2 cellular contexts compared by ENCODE assay signal in the genomic region with DNA sequence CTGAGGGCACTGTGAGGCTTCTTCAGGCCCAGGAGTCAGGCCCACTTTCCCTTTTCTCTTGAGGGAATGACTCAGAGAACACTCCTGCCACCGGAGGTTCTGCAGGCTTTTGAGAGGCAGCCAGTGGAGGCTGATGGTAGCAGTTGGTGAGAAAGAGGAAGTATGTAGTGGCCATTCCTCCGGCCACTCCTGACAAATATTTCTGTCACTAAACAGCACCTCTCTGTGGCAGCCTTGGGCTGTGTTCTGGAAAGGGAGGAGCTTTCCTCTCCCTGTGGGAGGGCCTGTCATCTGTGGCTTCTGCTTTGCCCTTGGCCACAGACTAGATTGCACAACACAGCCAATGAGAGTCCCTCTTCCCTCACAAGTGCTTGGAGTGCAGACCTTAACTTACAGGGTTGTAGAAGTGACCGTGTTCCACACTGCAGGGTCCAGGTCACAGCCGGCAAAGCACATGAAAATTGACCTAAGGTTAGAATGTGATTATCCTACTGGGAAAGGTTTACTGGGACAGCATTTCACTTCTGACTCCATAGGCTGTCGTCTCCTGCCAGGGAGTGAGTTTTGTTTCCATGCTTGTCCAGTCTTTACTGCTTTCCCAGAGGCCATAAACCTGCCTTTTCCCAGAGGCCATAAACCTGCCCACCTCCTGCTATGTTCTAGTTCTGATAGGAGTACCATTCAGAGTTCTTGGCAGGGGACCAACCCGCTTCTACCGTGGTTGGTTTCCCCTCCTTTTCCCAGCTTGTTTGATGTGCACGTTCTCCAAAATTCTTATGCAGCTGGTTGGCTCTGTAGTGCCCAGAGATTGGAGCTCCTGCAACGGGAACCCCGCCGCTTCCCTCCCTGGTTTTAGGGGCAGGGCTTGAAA.
A peak's percentile ranks its signal among the peaks of the same experiment; 100 is the strongest.
TF ChIP-seq lines count a peak whose summit lies in the region.

No MANE protein-coding gene starts in this region.

TF ChIP-seq in HEK293T, 16 proteins besides CTCF, POLR2A, EP300 and RAD21:
- TF ChIP-seq TARDBP (IDR thresholded peaks at IDR 0.05) (no peak), FOXA1 (IDR thresholded peaks at IDR 0.05) (no peak), FOXK2 (IDR thresholded peaks at IDR 0.05) (no peak), LEF1 (IDR thresholded peaks at IDR 0.05; ENCODE audit: borderline replicate concordance) (no peak), CTBP1 (IDR thresholded peaks at IDR 0.05; ENCODE audit: borderline replicate concordance) (no peak)
- TF ChIP-seq, protein P1, sequence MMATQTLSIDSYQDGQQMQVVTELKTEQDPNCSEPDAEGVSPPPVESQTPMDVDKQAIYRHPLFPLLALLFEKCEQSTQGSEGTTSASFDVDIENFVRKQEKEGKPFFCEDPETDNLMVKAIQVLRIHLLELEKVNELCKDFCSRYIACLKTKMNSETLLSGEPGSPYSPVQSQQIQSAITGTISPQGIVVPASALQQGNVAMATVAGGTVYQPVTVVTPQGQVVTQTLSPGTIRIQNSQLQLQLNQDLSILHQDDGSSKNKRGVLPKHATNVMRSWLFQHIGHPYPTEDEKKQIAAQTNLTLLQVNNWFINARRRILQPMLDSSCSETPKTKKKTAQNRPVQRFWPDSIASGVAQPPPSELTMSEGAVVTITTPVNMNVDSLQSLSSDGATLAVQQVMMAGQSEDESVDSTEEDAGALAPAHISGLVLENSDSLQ (IDR thresholded peaks at IDR 0.05) = peak; percentile 24; the same call in 1 of the 2 replicates

TF ChIP-seq in HepG2, 621 proteins besides CTCF, POLR2A, EP300 and RAD21 (continues in another document):
- TF ChIP-seq MTA1 (CRISPR knock-in tag; IDR thresholded peaks at IDR 0.05; ENCODE audit: borderline replicate concordance) (no peak), ESRRA (CRISPR knock-in tag; IDR thresholded peaks at IDR 0.05; ENCODE audit: low read depth) (peak; percentile 89), ZNF546 (CRISPR knock-in tag; conservative IDR thresholded peaks at IDR 0.05) (no peak), ZNF749 (CRISPR knock-in tag; IDR thresholded peaks at IDR 0.05; ENCODE audit: borderline replicate concordance) (no peak), REXO4 (CRISPR knock-in tag; IDR thresholded peaks at IDR 0.05; ENCODE audit: borderline replicate concordance) (no peak), ZMAT3 (CRISPR knock-in tag; conservative IDR thresholded peaks at IDR 0.05) (no peak), SNRNP70 (IDR thresholded peaks at IDR 0.05; ENCODE audit: low read depth, low read length) (no peak), ZNF792 (CRISPR knock-in tag; IDR thresholded peaks at IDR 0.05) (peak; percentile 64; the same call in 1 of the 2 replicates), HNRNPK (IDR thresholded peaks at IDR 0.05; ENCODE audit: low read depth, low read length, poor library complexity, severe bottlenecking) (no peak), ZNF713 (CRISPR knock-in tag; IDR thresholded peaks at IDR 0.05) (no peak), ATF7-NPFF (CRISPR knock-in tag; IDR thresholded peaks at IDR 0.05; ENCODE audit: low read depth) (no peak), PITX1 (CRISPR knock-in tag; IDR thresholded peaks at IDR 0.05) (peak; percentile 55), STAT5B (CRISPR knock-in tag; IDR thresholded peaks at IDR 0.05) (no peak), CCDC6 (CRISPR knock-in tag; IDR thresholded peaks at IDR 0.05) (peak; percentile 24; the same call in 1 of the 2 replicates), ZNF292 (CRISPR knock-in tag; IDR thresholded peaks at IDR 0.05; ENCODE audit: borderline replicate concordance, low read depth) (peak; percentile 68; the same call in 1 of the 2 replicates), CEBPG (CRISPR knock-in tag; IDR thresholded peaks at IDR 0.05) (peak; percentile 100), FOXO1 (CRISPR knock-in tag; IDR thresholded peaks at IDR 0.05) (0 out of 2 replicates have a peak, but pooled peaks have one; percentile 74), AHR (CRISPR knock-in tag; IDR thresholded peaks at IDR 0.05) (no peak), BCL6 (CRISPR knock-in tag; IDR thresholded peaks at IDR 0.05) (peak; percentile 70), ZNF777 (CRISPR knock-in tag; IDR thresholded peaks at IDR 0.05) (peak; percentile 24; the same call in 1 of the 2 replicates), ISL2 (CRISPR knock-in tag; IDR thresholded peaks at IDR 0.05) (peak; percentile 79), ZNF329 (CRISPR knock-in tag; IDR thresholded peaks at IDR 0.05; ENCODE audit: low read depth) (no peak), ZNF20 (CRISPR knock-in tag; IDR thresholded peaks at IDR 0.05) (no peak), ZNF44 (CRISPR knock-in tag; IDR thresholded peaks at IDR 0.05) (no peak), ZFP36 (IDR thresholded peaks at IDR 0.05; ENCODE audit: borderline replicate concordance, low read depth, low read length, partially characterized antibody) (no peak), ZNF883 (CRISPR knock-in tag; IDR thresholded peaks at IDR 0.05; ENCODE audit: not compliant biosample characterization) (no peak), ZNF891 (CRISPR knock-in tag; IDR thresholded peaks at IDR 0.05) (no peak), ZNF788 (CRISPR knock-in tag; IDR thresholded peaks at IDR 0.05; ENCODE audit: borderline replicate concordance) (peak; percentile 92; the same call in 1 of the 2 replicates), ZNF772 (CRISPR knock-in tag; IDR thresholded peaks at IDR 0.05) (peak; percentile 81; the same call in 1 of the 2 replicates), MEF2D (CRISPR knock-in tag; IDR thresholded peaks at IDR 0.05) (no peak)
- TF ChIP-seq, protein P2, sequence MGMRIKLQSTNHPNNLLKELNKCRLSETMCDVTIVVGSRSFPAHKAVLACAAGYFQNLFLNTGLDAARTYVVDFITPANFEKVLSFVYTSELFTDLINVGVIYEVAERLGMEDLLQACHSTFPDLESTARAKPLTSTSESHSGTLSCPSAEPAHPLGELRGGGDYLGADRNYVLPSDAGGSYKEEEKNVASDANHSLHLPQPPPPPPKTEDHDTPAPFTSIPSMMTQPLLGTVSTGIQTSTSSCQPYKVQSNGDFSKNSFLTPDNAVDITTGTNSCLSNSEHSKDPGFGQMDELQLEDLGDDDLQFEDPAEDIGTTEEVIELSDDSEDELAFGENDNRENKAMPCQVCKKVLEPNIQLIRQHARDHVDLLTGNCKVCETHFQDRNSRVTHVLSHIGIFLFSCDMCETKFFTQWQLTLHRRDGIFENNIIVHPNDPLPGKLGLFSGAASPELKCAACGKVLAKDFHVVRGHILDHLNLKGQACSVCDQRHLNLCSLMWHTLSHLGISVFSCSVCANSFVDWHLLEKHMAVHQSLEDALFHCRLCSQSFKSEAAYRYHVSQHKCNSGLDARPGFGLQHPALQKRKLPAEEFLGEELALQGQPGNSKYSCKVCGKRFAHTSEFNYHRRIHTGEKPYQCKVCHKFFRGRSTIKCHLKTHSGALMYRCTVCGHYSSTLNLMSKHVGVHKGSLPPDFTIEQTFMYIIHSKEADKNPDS (CRISPR knock-in tag; IDR thresholded peaks at IDR 0.05) = no peak
- TF ChIP-seq, protein P3, sequence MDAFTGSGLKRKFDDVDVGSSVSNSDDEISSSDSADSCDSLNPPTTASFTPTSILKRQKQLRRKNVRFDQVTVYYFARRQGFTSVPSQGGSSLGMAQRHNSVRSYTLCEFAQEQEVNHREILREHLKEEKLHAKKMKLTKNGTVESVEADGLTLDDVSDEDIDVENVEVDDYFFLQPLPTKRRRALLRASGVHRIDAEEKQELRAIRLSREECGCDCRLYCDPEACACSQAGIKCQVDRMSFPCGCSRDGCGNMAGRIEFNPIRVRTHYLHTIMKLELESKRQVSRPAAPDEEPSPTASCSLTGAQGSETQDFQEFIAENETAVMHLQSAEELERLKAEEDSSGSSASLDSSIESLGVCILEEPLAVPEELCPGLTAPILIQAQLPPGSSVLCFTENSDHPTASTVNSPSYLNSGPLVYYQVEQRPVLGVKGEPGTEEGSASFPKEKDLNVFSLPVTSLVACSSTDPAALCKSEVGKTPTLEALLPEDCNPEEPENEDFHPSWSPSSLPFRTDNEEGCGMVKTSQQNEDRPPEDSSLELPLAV (CRISPR knock-in tag; conservative IDR thresholded peaks at IDR 0.05; ENCODE audit: low read depth) = no peak
- TF ChIP-seq, protein P4, sequence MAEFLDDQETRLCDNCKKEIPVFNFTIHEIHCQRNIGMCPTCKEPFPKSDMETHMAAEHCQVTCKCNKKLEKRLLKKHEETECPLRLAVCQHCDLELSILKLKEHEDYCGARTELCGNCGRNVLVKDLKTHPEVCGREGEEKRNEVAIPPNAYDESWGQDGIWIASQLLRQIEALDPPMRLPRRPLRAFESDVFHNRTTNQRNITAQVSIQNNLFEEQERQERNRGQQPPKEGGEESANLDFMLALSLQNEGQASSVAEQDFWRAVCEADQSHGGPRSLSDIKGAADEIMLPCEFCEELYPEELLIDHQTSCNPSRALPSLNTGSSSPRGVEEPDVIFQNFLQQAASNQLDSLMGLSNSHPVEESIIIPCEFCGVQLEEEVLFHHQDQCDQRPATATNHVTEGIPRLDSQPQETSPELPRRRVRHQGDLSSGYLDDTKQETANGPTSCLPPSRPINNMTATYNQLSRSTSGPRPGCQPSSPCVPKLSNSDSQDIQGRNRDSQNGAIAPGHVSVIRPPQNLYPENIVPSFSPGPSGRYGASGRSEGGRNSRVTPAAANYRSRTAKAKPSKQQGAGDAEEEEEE (CRISPR knock-in tag; IDR thresholded peaks at IDR 0.05; ENCODE audit: borderline replicate concordance) = no peak; the same call in 1 of the 2 replicates
- TF ChIP-seq, protein P5, sequence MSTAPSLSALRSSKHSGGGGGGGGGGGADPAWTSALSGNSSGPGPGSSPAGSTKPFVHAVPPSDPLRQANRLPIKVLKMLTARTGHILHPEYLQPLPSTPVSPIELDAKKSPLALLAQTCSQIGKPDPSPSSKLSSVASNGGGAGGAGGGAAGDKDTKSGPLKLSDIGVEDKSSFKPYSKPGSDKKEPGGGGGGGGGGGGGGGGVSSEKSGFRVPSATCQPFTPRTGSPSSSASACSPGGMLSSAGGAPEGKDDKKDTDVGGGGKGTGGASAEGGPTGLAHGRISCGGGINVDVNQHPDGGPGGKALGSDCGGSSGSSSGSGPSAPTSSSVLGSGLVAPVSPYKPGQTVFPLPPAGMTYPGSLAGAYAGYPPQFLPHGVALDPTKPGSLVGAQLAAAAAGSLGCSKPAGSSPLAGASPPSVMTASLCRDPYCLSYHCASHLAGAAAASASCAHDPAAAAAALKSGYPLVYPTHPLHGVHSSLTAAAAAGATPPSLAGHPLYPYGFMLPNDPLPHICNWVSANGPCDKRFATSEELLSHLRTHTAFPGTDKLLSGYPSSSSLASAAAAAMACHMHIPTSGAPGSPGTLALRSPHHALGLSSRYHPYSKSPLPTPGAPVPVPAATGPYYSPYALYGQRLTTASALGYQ (CRISPR knock-in tag; IDR thresholded peaks at IDR 0.05) = no peak; the same call in 1 of the 2 replicates
- TF ChIP-seq, protein P6, sequence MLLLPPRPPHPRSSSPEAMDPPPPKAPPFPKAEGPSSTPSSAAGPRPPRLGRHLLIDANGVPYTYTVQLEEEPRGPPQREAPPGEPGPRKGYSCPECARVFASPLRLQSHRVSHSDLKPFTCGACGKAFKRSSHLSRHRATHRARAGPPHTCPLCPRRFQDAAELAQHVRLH (CRISPR knock-in tag; IDR thresholded peaks at IDR 0.05; ENCODE audit: borderline replicate concordance, low read depth) = peak; percentile 86; the same call in 1 of the 2 replicates
- TF ChIP-seq, protein P7, sequence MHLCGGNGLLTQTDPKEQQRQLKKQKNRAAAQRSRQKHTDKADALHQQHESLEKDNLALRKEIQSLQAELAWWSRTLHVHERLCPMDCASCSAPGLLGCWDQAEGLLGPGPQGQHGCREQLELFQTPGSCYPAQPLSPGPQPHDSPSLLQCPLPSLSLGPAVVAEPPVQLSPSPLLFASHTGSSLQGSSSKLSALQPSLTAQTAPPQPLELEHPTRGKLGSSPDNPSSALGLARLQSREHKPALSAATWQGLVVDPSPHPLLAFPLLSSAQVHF (CRISPR knock-in tag; IDR thresholded peaks at IDR 0.05) = no peak
- TF ChIP-seq, protein P8, sequence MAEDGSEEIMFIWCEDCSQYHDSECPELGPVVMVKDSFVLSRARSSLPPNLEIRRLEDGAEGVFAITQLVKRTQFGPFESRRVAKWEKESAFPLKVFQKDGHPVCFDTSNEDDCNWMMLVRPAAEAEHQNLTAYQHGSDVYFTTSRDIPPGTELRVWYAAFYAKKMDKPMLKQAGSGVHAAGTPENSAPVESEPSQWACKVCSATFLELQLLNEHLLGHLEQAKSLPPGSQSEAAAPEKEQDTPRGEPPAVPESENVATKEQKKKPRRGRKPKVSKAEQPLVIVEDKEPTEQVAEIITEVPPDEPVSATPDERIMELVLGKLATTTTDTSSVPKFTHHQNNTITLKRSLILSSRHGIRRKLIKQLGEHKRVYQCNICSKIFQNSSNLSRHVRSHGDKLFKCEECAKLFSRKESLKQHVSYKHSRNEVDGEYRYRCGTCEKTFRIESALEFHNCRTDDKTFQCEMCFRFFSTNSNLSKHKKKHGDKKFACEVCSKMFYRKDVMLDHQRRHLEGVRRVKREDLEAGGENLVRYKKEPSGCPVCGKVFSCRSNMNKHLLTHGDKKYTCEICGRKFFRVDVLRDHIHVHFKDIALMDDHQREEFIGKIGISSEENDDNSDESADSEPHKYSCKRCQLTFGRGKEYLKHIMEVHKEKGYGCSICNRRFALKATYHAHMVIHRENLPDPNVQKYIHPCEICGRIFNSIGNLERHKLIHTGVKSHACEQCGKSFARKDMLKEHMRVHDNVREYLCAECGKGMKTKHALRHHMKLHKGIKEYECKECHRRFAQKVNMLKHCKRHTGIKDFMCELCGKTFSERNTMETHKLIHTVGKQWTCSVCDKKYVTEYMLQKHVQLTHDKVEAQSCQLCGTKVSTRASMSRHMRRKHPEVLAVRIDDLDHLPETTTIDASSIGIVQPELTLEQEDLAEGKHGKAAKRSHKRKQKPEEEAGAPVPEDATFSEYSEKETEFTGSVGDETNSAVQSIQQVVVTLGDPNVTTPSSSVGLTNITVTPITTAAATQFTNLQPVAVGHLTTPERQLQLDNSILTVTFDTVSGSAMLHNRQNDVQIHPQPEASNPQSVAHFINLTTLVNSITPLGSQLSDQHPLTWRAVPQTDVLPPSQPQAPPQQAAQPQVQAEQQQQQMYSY (CRISPR knock-in tag; IDR thresholded peaks at IDR 0.05) = no peak
- TF ChIP-seq, protein P9, sequence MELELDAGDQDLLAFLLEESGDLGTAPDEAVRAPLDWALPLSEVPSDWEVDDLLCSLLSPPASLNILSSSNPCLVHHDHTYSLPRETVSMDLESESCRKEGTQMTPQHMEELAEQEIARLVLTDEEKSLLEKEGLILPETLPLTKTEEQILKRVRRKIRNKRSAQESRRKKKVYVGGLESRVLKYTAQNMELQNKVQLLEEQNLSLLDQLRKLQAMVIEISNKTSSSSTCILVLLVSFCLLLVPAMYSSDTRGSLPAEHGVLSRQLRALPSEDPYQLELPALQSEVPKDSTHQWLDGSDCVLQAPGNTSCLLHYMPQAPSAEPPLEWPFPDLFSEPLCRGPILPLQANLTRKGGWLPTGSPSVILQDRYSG (CRISPR knock-in tag; IDR thresholded peaks at IDR 0.05) = no peak
- TF ChIP-seq, protein P10, sequence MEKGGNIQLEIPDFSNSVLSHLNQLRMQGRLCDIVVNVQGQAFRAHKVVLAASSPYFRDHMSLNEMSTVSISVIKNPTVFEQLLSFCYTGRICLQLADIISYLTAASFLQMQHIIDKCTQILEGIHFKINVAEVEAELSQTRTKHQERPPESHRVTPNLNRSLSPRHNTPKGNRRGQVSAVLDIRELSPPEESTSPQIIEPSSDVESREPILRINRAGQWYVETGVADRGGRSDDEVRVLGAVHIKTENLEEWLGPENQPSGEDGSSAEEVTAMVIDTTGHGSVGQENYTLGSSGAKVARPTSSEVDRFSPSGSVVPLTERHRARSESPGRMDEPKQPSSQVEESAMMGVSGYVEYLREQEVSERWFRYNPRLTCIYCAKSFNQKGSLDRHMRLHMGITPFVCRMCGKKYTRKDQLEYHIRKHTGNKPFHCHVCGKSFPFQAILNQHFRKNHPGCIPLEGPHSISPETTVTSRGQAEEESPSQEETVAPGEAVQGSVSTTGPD (CRISPR knock-in tag; IDR thresholded peaks at IDR 0.05) = no peak
